Comparison of ENCODE assay signal across 1 cellular context in genomic region chr9:34620061-34620994, GRCh38.
TF ChIP-seq lines count a peak whose summit lies in the region.

Gene DCTN3, minus strand, starts transcription at chr9:34620495. Its CDS starts 31 bp downstream, at chr9:34620464.

TF ChIP-seq in HepG2, 621 proteins besides CTCF, POLR2A, EP300 and RAD21 (continued from another document and continues in another):
- TF ChIP-seq HNRNPLL (IDR thresholded peaks at IDR 0.05; ENCODE audit: low read depth, low read length, poor library complexity, severe bottlenecking), result peak; percentile 28
- TF ChIP-seq RCOR2 (CRISPR knock-in tag; IDR thresholded peaks at IDR 0.05), result no peak
- TF ChIP-seq ZHX2 (IDR thresholded peaks at IDR 0.05; ENCODE audit: low read depth), result no peak
- no peak for TF ChIP-seq ZHX2 (CRISPR knock-in tag; IDR thresholded peaks at IDR 0.05; ENCODE audit: borderline replicate concordance)
- 0 out of 2 replicates have a peak, but pooled peaks have one; percentile 61 for TF ChIP-seq CAMTA2 (CRISPR knock-in tag; IDR thresholded peaks at IDR 0.05; ENCODE audit: borderline replicate concordance)
- no peak for TF ChIP-seq ONECUT2 (CRISPR knock-in tag; IDR thresholded peaks at IDR 0.05)
- TF ChIP-seq GABPA (IDR thresholded peaks at IDR 0.05; ENCODE audit: low read depth, low read length), result peak; percentile 89
- peak; percentile 97 for TF ChIP-seq GABPA (CRISPR knock-in tag; IDR thresholded peaks at IDR 0.05; ENCODE audit: low read depth)
- peak; percentile 26; the same call in 1 of the 2 replicates for TF ChIP-seq ZBTB38 (CRISPR knock-in tag; IDR thresholded peaks at IDR 0.05)
- TF ChIP-seq ZNF619 (CRISPR knock-in tag; IDR thresholded peaks at IDR 0.05), result no peak
- peak; percentile 53; the same call in 1 of the 2 replicates for TF ChIP-seq SMAD3 (CRISPR knock-in tag; IDR thresholded peaks at IDR 0.05)
- 0 out of 2 replicates have a peak, but pooled peaks have one; percentile 39 for TF ChIP-seq IRF9 (CRISPR knock-in tag; IDR thresholded peaks at IDR 0.05; ENCODE audit: borderline replicate concordance)
- no peak for TF ChIP-seq ZNF484 (CRISPR knock-in tag; IDR thresholded peaks at IDR 0.05; ENCODE audit: borderline replicate concordance, low read depth)
- TF ChIP-seq FIP1L1 (IDR thresholded peaks at IDR 0.05; ENCODE audit: borderline replicate concordance, insufficient read depth, low read depth, low read length), result no peak
- no peak for TF ChIP-seq ZNF598 (CRISPR knock-in tag; IDR thresholded peaks at IDR 0.05; ENCODE audit: borderline replicate concordance)
- TF ChIP-seq RFX1 (IDR thresholded peaks at IDR 0.05), result peak; percentile 64; the same call in 1 of the 2 replicates
- TF ChIP-seq CEBPG (CRISPR knock-in tag; IDR thresholded peaks at IDR 0.05), result 0 out of 2 replicates have a peak, but pooled peaks have one; percentile 28
- TF ChIP-seq HNF1B (CRISPR knock-in tag; IDR thresholded peaks at IDR 0.05), result 0 out of 2 replicates have a peak, but pooled peaks have one; percentile 54
- peak; percentile 78 for TF ChIP-seq HOXA3 (CRISPR knock-in tag; IDR thresholded peaks at IDR 0.05)
- peak; percentile 77 for TF ChIP-seq RFX3 (CRISPR knock-in tag; IDR thresholded peaks at IDR 0.05)
- TF ChIP-seq ZNF710 (CRISPR knock-in tag; IDR thresholded peaks at IDR 0.05; ENCODE audit: borderline replicate concordance), result peak; percentile 43; the same call in 1 of the 2 replicates
- no peak for TF ChIP-seq MTERF4 (CRISPR knock-in tag; IDR thresholded peaks at IDR 0.05)
- peak; percentile 65 for TF ChIP-seq ZMYM4 (CRISPR knock-in tag; IDR thresholded peaks at IDR 0.05)
- TF ChIP-seq SP4 (CRISPR knock-in tag; IDR thresholded peaks at IDR 0.05), result peak; percentile 53; the same call in 1 of the 2 replicates
- no peak for TF ChIP-seq ZNF773 (CRISPR knock-in tag; IDR thresholded peaks at IDR 0.05; ENCODE audit: borderline replicate concordance)
- 0 out of 2 replicates have a peak, but pooled peaks have one; percentile 24 for TF ChIP-seq HMGXB3 (CRISPR knock-in tag; IDR thresholded peaks at IDR 0.05; ENCODE audit: borderline replicate concordance)
- no peak for TF ChIP-seq ZNF547 (CRISPR knock-in tag; IDR thresholded peaks at IDR 0.05)
- TF ChIP-seq SP1 (IDR thresholded peaks at IDR 0.05), result no peak
- TF ChIP-seq SP1 (CRISPR knock-in tag; IDR thresholded peaks at IDR 0.05), result 0 out of 2 replicates have a peak, but pooled peaks have one; percentile 28
